Comparison of ENCODE assay signal across 8 cellular contexts in the genomic region with DNA sequence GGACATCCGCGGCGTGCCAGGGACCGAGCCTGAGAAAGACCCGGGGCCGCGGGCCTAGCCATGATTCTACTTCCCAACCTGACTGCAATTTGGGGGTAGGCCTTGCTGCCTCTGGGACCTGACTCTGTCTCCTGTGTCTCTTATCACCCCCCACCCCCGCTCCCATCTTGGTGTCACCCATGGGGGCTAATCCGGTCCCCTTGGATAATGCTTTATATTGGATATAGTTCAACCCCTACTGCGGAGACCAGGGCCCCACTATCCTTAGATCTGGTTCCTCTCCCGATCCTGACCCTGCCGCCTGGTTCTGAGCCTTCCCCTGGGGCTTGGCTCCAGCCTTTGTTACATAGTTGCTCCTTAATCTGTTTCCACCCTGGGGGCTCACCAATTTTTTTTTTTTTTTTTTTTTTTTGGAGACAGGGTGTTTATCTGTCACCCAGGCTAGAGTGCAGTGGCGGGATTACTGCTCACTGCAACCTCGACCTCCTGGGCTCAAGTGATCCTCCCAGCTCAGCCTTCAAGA. TPM values are rescaled to one million over a fixed set of nuclear protein-coding genes. Genes with fewer than 3 reads are reported as not detected.
DNase-seq lines count a peak whose midpoint lies in the region; ATAC-seq and TF ChIP-seq lines count a peak whose summit lies in the region.

No MANE protein-coding gene starts in this region.

- H3K27me3 Mint-ChIP-seq in GM23338 (ENCODE audit: insufficient read depth, low read depth, poor library complexity) (peaks cover 22% of the 10 kb centered on the region), activated B cell treated with CpG ODN at 0.5 μM for 24 hours (no peaks in the 10 kb centered on the region)

- no peaks in the 10 kb centered on the region for H3K9me3 ChIP-seq in hepatocyte (ENCODE audit: low read depth)
- H3K9me3 ChIP-seq in skeletal muscle tissue (ENCODE audit: control insufficient read depth in 3 of 3, low read length in 3 of 3): no peaks in the 10 kb centered on the region

- H3K27ac ChIP-seq in GM23338 (ENCODE audit: low read depth) (no peak overlapping the region), hepatocyte (peak overlapping the region; percentile 79), skeletal muscle tissue (ENCODE audit: low read depth, low read length) (peak overlapping the region; percentile 88)

- H3K4me3 ChIP-seq in GM23338: peak overlapping the region; percentile 64
- peak overlapping the region; percentile 30 for H3K4me3 ChIP-seq in hepatocyte
- H3K4me3 ChIP-seq in skeletal muscle tissue (ENCODE audit: low read length in 3 of 3): peak overlapping the region; percentile 54 to 98 (median 95)

- H2AFZ ChIP-seq in GM23338: no peak overlapping the region
- H2AFZ ChIP-seq in hepatocyte: no peak overlapping the region

- no peak for TF ChIP-seq CTCF in GM23338 (conservative IDR thresholded peaks at IDR 0.05; ENCODE audit: low read depth in 2 of 2)
- TF ChIP-seq CTCF in activated B cell treated with CpG ODN at 0.5 μM for 24 hours (IDR thresholded peaks at IDR 0.05): no peak
- no peak for TF ChIP-seq CTCF in hepatocyte (IDR thresholded peaks at IDR 0.05; ENCODE audit: poor library complexity)

- H3K4me1 ChIP-seq in GM23338 (ENCODE audit: insufficient read depth): peaks cover 3% of the 10 kb centered on the region; the same call in 1 of the 2 replicates
- H3K4me1 ChIP-seq in hepatocyte (ENCODE audit: insufficient read depth): peaks cover 10% of the 10 kb centered on the region
- peaks cover 21 to 38% (median 27%) of the 10 kb centered on the region in 3 donors for H3K4me1 ChIP-seq in skeletal muscle tissue (ENCODE audit: control insufficient read depth in 3 of 3, insufficient read depth in 3 of 3, low read length in 3 of 3)

- no peak overlapping the region for H3K27ac Mint-ChIP-seq in GM23338
- H3K27ac Mint-ChIP-seq in activated B cell treated with CpG ODN at 0.5 μM for 24 hours: no peak overlapping the region

- 29% methylated on average over 12 of the region's 14 CpGs for WGBS in hepatocyte (ENCODE audit: low lambda C conversion rate, missing lambda C conversion rate)

- 0 out of 2 replicates have a peak, but pooled peaks cover 4% of the 10 kb centered on the region for H3F3A ChIP-seq in GM23338 (replicated peaks; ENCODE audit: low read depth)

- H3K4me3 Mint-ChIP-seq in GM23338 (peak overlapping the region; percentile 73), activated B cell treated with CpG ODN at 0.5 μM for 24 hours (peak overlapping the region; percentile 74)

- intact Hi-C loops in activated B cell treated with CpG ODN at 0.5 μM for 24 hours (cut with micrococcal nuclease): loop anchor here (2.0 to 5.0 kb wide), 4 partner anchors 15 to 428 kb away; a partner anchor contains a TSS

- H3K9me2 ChIP-seq in GM23338 (ENCODE audit: insufficient read depth) (no peaks in the 10 kb centered on the region), hepatocyte (replicated peaks; ENCODE audit: insufficient read depth) (no peaks in the 10 kb centered on the region)

- H4K20me1 ChIP-seq in GM23338 (replicated peaks; ENCODE audit: insufficient read depth): no peaks in the 10 kb centered on the region
- no peaks in the 10 kb centered on the region for H4K20me1 ChIP-seq in hepatocyte (ENCODE audit: insufficient read depth, poor library complexity, severe bottlenecking)

- CTCF ChIA-PET in activated B cell treated with CpG ODN at 0.5 μM for 24 hours (lab: Charles Lee): no interaction called here

- H3K4me1 Mint-ChIP-seq in GM23338 (peaks cover 1% of the 10 kb centered on the region; the same call in 1 of the 3 replicates), activated B cell treated with CpG ODN at 0.5 μM for 24 hours (peaks cover 56% of the 10 kb centered on the region)

- H3K9ac ChIP-seq in skeletal muscle tissue (ENCODE audit: low read depth in 1 of 3, low read length in 3 of 3): peak overlapping the region in 2 of 3 donors; percentile 79 to 92

- H3K36me3 Mint-ChIP-seq in GM23338 (ENCODE audit: low read depth): peaks cover 3% of the 10 kb centered on the region; the same call in 1 of the 3 replicates
- H3K36me3 Mint-ChIP-seq in activated B cell treated with CpG ODN at 0.5 μM for 24 hours (ENCODE audit: low read depth): peaks cover 30% of the 10 kb centered on the region

- peak overlapping the region; percentile 93 for H3K4me2 ChIP-seq in GM23338
- peak overlapping the region; percentile 95 for H3K4me2 ChIP-seq in hepatocyte

- peaks cover 6% of the 10 kb centered on the region; the same call in 1 of the 2 replicates for H3K27me3 ChIP-seq in GM23338 (ENCODE audit: insufficient read depth)
- no peaks in the 10 kb centered on the region for H3K27me3 ChIP-seq in hepatocyte
- H3K27me3 ChIP-seq in skeletal muscle tissue (ENCODE audit: control insufficient read depth in 3 of 3, insufficient read depth in 3 of 3, low read length in 3 of 3): no peaks in the 10 kb centered on the region

- H3K9me3 Mint-ChIP-seq in GM23338 (no peaks in the 10 kb centered on the region), activated B cell treated with CpG ODN at 0.5 μM for 24 hours (no peaks in the 10 kb centered on the region)

- DNase-seq in GM23338 (ENCODE audit: low spot score) (no peak), activated B cell treated with CpG ODN at 0.5 μM for 24 hours (no peak), hepatocyte (ENCODE audit: low spot score) (no peak), D341Med (ENCODE audit: low spot score) (no peak), NOMO-1 (lab: John Stamatoyannopoulos, UW; ENCODE audit: unreplicated experiment in 2 of 2) (no peak)

- no peak for ATAC-seq in GM23338
- no peak for ATAC-seq in activated B cell treated with CpG ODN at 0.5 μM for 24 hours (ENCODE audit: low read depth)
- ATAC-seq in GM18519 (IDR thresholded peaks at IDR 0.05; ENCODE audit: low FRiP score, unreplicated experiment): no peak
- ATAC-seq in GM19023 (IDR thresholded peaks at IDR 0.05; ENCODE audit: unreplicated experiment): no peak

- H3K79me2 ChIP-seq in GM23338 (replicated peaks; ENCODE audit: insufficient read depth) (peaks cover 15% of the 10 kb centered on the region), hepatocyte (peaks cover 45% of the 10 kb centered on the region)

- H3K36me3 ChIP-seq in GM23338 (ENCODE audit: insufficient read depth) (no peaks in the 10 kb centered on the region), hepatocyte (replicated peaks; ENCODE audit: insufficient read depth, low read depth) (no peaks in the 10 kb centered on the region), skeletal muscle tissue (ENCODE audit: control insufficient read depth in 3 of 3, insufficient read depth in 3 of 3, low read length in 3 of 3) (peaks cover 0 to 5% (median 0%) of the 10 kb centered on the region in 3 donors)

- POLR2A ChIA-PET in activated B cell treated with CpG ODN at 0.5 μM for 24 hours (lab: Charles Lee): interaction anchor here (0.6 to 2.5 kb wide), 7 partner anchors 55 to 708 kb away, joined by 3 to 53 read pairs (median 5); a partner anchor contains a TSS

TF ChIP-seq in GM23338, 12 proteins besides CTCF, POLR2A, EP300 and RAD21 (continues in another document):
- TF ChIP-seq EZH2 (IDR thresholded peaks at IDR 0.05; ENCODE audit: low read depth, unreplicated experiment) (no peak), POLR2AphosphoS5 (IDR thresholded peaks at IDR 0.05; ENCODE audit: low read depth) (no peak), NANOG (IDR thresholded peaks at IDR 0.05; ENCODE audit: borderline replicate concordance) (no peak), ZNF331 (CRISPR knock-in tag; IDR thresholded peaks at IDR 0.05; ENCODE audit: low read depth) (no peak), EZH2phosphoT487 (IDR thresholded peaks at IDR 0.05; ENCODE audit: unreplicated experiment) (no peak), CREB1 (CRISPR knock-in tag; IDR thresholded peaks at IDR 0.05; ENCODE audit: low read depth) (no peak)
- TF ChIP-seq, protein P1, sequence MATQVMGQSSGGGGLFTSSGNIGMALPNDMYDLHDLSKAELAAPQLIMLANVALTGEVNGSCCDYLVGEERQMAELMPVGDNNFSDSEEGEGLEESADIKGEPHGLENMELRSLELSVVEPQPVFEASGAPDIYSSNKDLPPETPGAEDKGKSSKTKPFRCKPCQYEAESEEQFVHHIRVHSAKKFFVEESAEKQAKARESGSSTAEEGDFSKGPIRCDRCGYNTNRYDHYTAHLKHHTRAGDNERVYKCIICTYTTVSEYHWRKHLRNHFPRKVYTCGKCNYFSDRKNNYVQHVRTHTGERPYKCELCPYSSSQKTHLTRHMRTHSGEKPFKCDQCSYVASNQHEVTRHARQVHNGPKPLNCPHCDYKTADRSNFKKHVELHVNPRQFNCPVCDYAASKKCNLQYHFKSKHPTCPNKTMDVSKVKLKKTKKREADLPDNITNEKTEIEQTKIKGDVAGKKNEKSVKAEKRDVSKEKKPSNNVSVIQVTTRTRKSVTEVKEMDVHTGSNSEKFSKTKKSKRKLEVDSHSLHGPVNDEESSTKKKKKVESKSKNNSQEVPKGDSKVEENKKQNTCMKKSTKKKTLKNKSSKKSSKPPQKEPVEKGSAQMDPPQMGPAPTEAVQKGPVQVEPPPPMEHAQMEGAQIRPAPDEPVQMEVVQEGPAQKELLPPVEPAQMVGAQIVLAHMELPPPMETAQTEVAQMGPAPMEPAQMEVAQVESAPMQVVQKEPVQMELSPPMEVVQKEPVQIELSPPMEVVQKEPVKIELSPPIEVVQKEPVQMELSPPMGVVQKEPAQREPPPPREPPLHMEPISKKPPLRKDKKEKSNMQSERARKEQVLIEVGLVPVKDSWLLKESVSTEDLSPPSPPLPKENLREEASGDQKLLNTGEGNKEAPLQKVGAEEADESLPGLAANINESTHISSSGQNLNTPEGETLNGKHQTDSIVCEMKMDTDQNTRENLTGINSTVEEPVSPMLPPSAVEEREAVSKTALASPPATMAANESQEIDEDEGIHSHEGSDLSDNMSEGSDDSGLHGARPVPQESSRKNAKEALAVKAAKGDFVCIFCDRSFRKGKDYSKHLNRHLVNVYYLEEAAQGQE (IDR thresholded peaks at IDR 0.05; ENCODE audit: unreplicated experiment): no peak

RNA-seq across cellular contexts. Expression of a gene that starts 1.3 kb away (rescaled TPM):
- total RNA-seq in GM23338 (2014; rRNA removed; shearing (Covaris generic)): 15.9 and 16.0 TPM in 2 replicates
- polyA plus RNA-seq in GM23338 (2016; fragmentation: Nextera tagmentation; extraction: Ambion mirVana) (2.5 and 5.0 TPM in 2 replicates), hepatocyte (15.6 and 17.1 TPM in 2 replicates)
- total RNA-seq in activated B cell treated with CpG ODN at 0.5 μM for 24 hours (15.6 and 16.5 TPM in 2 replicates), hepatocyte (8.4 and 12.5 TPM in 2 replicates), skeletal muscle tissue (4.2 TPM)

RNA-seq across cellular contexts. Expression of a gene that starts 1.9 kb away (rescaled TPM):
- total RNA-seq in GM23338 (2014; rRNA removed; shearing (Covaris generic)): 23.3 and 29.4 TPM in 2 replicates
- polyA plus RNA-seq in GM23338 (2016; fragmentation: Nextera tagmentation; extraction: Ambion mirVana) (74.7 and 81.9 TPM in 2 replicates), hepatocyte (60.1 and 75.8 TPM in 2 replicates)
- total RNA-seq in activated B cell treated with CpG ODN at 0.5 μM for 24 hours (51.8 and 56.0 TPM in 2 replicates), hepatocyte (24.6 and 25.7 TPM in 2 replicates), skeletal muscle tissue (15.1 TPM)

RNA-seq across cellular contexts. Expression of a gene that starts 19.1 kb away (rescaled TPM):
- total RNA-seq in GM23338 (2014; rRNA removed; shearing (Covaris generic)): 1.3 and 2.2 TPM in 2 replicates
- polyA plus RNA-seq in GM23338 (2016; fragmentation: Nextera tagmentation; extraction: Ambion mirVana) (0.09 and 0.24 TPM in 2 replicates), hepatocyte (0.50 and 0.60 TPM in 2 replicates)
- total RNA-seq in activated B cell treated with CpG ODN at 0.5 μM for 24 hours (0.11 and 0.12 TPM in 2 replicates), hepatocyte (0.08 and 0.27 TPM in 2 replicates), skeletal muscle tissue (not detected)

Comparison
In these comparisons a context has a peak if more than half of its experiments do, and no peak if none do; other contexts are left out.
1. H3K4me3 ChIP-seq: peak in every context shown above with its lines; median percentile 95 in skeletal muscle tissue; 64 in GM23338; 30 in hepatocyte.